ENCODE assay signal across 25 cellular contexts in the genomic region with DNA sequence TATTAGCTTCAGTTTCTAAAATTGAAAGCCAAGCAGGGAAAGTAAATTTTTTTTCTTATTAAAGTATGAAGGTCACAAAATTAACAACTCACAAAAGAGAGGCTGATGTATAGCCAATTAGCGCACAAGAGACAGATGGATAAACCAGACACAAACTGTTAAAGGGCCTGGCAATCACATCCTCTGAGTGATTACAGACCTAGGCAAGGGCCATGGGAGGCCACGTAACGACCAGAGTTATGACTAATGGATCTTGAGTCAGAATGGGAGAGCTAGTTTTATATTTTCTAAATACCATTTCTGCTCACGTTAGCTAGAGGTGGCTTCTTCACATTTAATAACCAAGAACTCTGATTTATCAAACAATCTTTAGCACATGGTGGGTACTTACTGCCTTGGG. TPM values are rescaled to one million over a fixed set of nuclear protein-coding genes. Genes with fewer than 3 reads are reported as not detected.
DNase-seq lines count a peak whose midpoint lies in the region; TF ChIP-seq lines count a peak whose summit lies in the region.
"Had no signal": no experiment of that assay in that cellular context is flagged by ENCODE, and none has a peak within 500 bp of the region (broad histone marks: within the 10 kb centered on the region; RNA-seq: fewer than 3 reads in every experiment).

No MANE protein-coding gene starts in this region.

- intact Hi-C loops in posterior vena cava (cut with DNase I) = no loop called here

- H3K79me2 ChIP-seq in ACC112 (ENCODE audit: control insufficient read depth, insufficient read depth, low read length, unreplicated experiment) = no peaks in the 10 kb centered on the region

- H3K4me1 ChIP-seq in ACC112 (ENCODE audit: control insufficient read depth, insufficient read depth, low read length, unreplicated experiment) = peaks cover 16% of the 10 kb centered on the region
- H3K4me1 ChIP-seq: BLaER1 treated with 17β-estradiol and CSF1 and Interleukin-3, amounts not matched to agents 10 nM and 100 nM; colonic mucosa; foreskin keratinocyte; testis had no signal

- CTCF ChIA-PET in HEK293T (lab: Yijun Ruan, JAX) = no interaction called here

- no peak for TF ChIP-seq CTCF in fibroblast of mammary gland (conservative IDR thresholded peaks at IDR 0.05; ENCODE audit: control insufficient read depth, insufficient read depth, low read depth, low read length)

- POLR2A ChIA-PET in HEK293T (lab: Yijun Ruan, JAX) = interaction anchor here (1.0 to 2.6 kb wide), 2 partner anchors 18 to 88 kb away, joined by 3 to 11 read pairs; partner anchors contain the start of genes MPI and SCAMP5

- DNase-seq in DMS 273 (lab: John Stamatoyannopoulos, UW; ENCODE audit: unreplicated experiment) = peak; percentile 29
- DNase-seq in DMS 273 treated with DMSO at 0.1 percent for 48 hours (lab: John Stamatoyannopoulos, UW) = no peak
- DNase-seq in SK-N-DZ (ENCODE audit: low spot score) = peak; percentile 51
- peak; percentile 40 for DNase-seq in fibroblast of mammary gland (ENCODE audit: low read depth)
- no peak for DNase-seq in posterior vena cava (ENCODE audit: low spot score)
- no peak for DNase-seq in SKM-1 treated with dmso at 0.1 percent for 144 hours (lab: John Stamatoyannopoulos, UW; ENCODE audit: unreplicated experiment)
- DNase-seq in HEK293T (ENCODE audit: extremely low spot score) = no peak
- DNase-seq: activated effector memory CD4-positive, alpha-beta T cell treated with Interleukin-2 at 50 U/mL for 16 hours; colonic mucosa; foreskin keratinocyte; GDM1; hippocampal formation; kidney glomerular epithelial cell; mesendoderm; NCI-H1048; NCI-H2081; NCI-H524 treated with DMSO at 0.1 percent for 48 hours; PC-3; stimulated activated CD4-positive, alpha-beta T cell treated with anti-CD3 and anti-CD28 coated beads, Interleukin-4, amount 100 ng/mL, for 24 hours; T1000; testis had no signal

- peak overlapping the region; percentile 15; the same call in 1 of the 2 replicates for H3K27ac ChIP-seq in ACC112 (ENCODE audit: low read depth, low read length)
- H3K27ac ChIP-seq: 22Rv1; BLaER1 treated with 17β-estradiol and CSF1 and Interleukin-3, amounts not matched to agents 10 nM and 100 nM; colonic mucosa; foreskin keratinocyte; SJSA1; testis had no signal

- H3K27me3 ChIP-seq in ACC112 (ENCODE audit: insufficient read depth, low read length) = no peaks in the 10 kb centered on the region
- H3K27me3 ChIP-seq: BLaER1 treated with 17β-estradiol and CSF1 and Interleukin-3, amounts not matched to agents 10 nM and 100 nM; colonic mucosa; testis had no signal

- H3K36me3 ChIP-seq in ACC112 (ENCODE audit: insufficient read depth, low read length) = no peaks in the 10 kb centered on the region
- H3K36me3 ChIP-seq: BLaER1 treated with 17β-estradiol and CSF1 and Interleukin-3, amounts not matched to agents 10 nM and 100 nM; colonic mucosa; SJSA1 had no signal

- no peak overlapping the region for H3K4me3 ChIP-seq in ACC112 (ENCODE audit: low read depth, low read length)
- no peak overlapping the region for H3K4me3 ChIP-seq in fibroblast of mammary gland (ENCODE audit: control insufficient read depth, low read depth, low read length)
- H3K4me3 ChIP-seq: BLaER1 treated with 17β-estradiol and CSF1 and Interleukin-3, amounts not matched to agents 10 nM and 100 nM; colonic mucosa; SJSA1; testis had no signal

- no peak overlapping the region for H2AFZ ChIP-seq in ACC112 (ENCODE audit: low read length, unreplicated experiment)

TF ChIP-seq in HEK293T, 16 proteins besides CTCF, POLR2A, EP300 and RAD21:
- TF ChIP-seq NFRKB (IDR thresholded peaks at IDR 0.05) = no peak
- no peak for TF ChIP-seq ELF4 (IDR thresholded peaks at IDR 0.05)
- TF ChIP-seq FOXK2 (IDR thresholded peaks at IDR 0.05) = no peak
- no peak for TF ChIP-seq FOXA1 (IDR thresholded peaks at IDR 0.05)
- no peak for TF ChIP-seq FOXM1 (IDR thresholded peaks at IDR 0.05; ENCODE audit: borderline replicate concordance)
- no peak for TF ChIP-seq HDGF (IDR thresholded peaks at IDR 0.05; ENCODE audit: borderline replicate concordance)
- TF ChIP-seq ARNT (IDR thresholded peaks at IDR 0.05) = no peak
- no peak for TF ChIP-seq BHLHE40 (IDR thresholded peaks at IDR 0.05; ENCODE audit: borderline replicate concordance)
- no peak for TF ChIP-seq TARDBP (IDR thresholded peaks at IDR 0.05)
- no peak for TF ChIP-seq SUZ12 (IDR thresholded peaks at IDR 0.05)
- TF ChIP-seq ZNF384 (IDR thresholded peaks at IDR 0.05) = no peak
- TF ChIP-seq L3MBTL2 (conservative IDR thresholded peaks at IDR 0.05) = no peak
- TF ChIP-seq LEF1 (IDR thresholded peaks at IDR 0.05; ENCODE audit: borderline replicate concordance) = no peak
- TF ChIP-seq CTBP1 (IDR thresholded peaks at IDR 0.05; ENCODE audit: borderline replicate concordance) = no peak
- TF ChIP-seq, protein P1, sequence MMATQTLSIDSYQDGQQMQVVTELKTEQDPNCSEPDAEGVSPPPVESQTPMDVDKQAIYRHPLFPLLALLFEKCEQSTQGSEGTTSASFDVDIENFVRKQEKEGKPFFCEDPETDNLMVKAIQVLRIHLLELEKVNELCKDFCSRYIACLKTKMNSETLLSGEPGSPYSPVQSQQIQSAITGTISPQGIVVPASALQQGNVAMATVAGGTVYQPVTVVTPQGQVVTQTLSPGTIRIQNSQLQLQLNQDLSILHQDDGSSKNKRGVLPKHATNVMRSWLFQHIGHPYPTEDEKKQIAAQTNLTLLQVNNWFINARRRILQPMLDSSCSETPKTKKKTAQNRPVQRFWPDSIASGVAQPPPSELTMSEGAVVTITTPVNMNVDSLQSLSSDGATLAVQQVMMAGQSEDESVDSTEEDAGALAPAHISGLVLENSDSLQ (IDR thresholded peaks at IDR 0.05) = no peak
- TF ChIP-seq SP1 (IDR thresholded peaks at IDR 0.05) = no peak

RNA-seq across cellular contexts. Expression of gene SCAMP5, which starts 17.8 kb away (rescaled TPM):
- polyA plus RNA-seq in SK-N-DZ (2014; cell fraction: cytosol; rRNA removed) = 49.6 and 50.5 TPM in 2 replicates
- polyA plus RNA-seq in SK-N-DZ (2014; cell fraction: nucleus; rRNA removed) = 80.5 and 89.5 TPM in 2 replicates
- total RNA-seq in posterior vena cava = 1 to 10 TPM; 2.4 to 2.9 TPM

RNA-seq across cellular contexts. Expression of gene RPP25, which starts 21.0 kb away (rescaled TPM):
- polyA plus RNA-seq in SK-N-DZ (2014; cell fraction: cytosol; rRNA removed) = 13.3 and 13.8 TPM in 2 replicates
- 6.0 and 7.1 TPM in 2 replicates for polyA plus RNA-seq in SK-N-DZ (2014; cell fraction: nucleus; rRNA removed)
- total RNA-seq in posterior vena cava = 1 to 10 TPM; 7.5 to 9.3 TPM

RNA-seq across cellular contexts. Expression of gene COX5A, which starts 39.7 kb away (rescaled TPM):
- 284 and 377 TPM in 2 replicates for polyA plus RNA-seq in SK-N-DZ (2014; cell fraction: cytosol; rRNA removed)
- polyA plus RNA-seq in SK-N-DZ (2014; cell fraction: nucleus; rRNA removed) = 228 and 275 TPM in 2 replicates
- 100 to 1,000 TPM in 1 of 2 donors, 10 to 100 TPM in 1; 90.6 to 101 TPM for total RNA-seq in posterior vena cava

RNA-seq across cellular contexts. Expression of gene PPCDC, which starts 45.8 kb away (rescaled TPM):
- 20.4 and 33.5 TPM in 2 replicates for polyA plus RNA-seq in SK-N-DZ (2014; cell fraction: cytosol; rRNA removed)
- polyA plus RNA-seq in SK-N-DZ (2014; cell fraction: nucleus; rRNA removed) = 23.3 and 50.7 TPM in 2 replicates
- total RNA-seq in posterior vena cava = 10 to 100 TPM in 1 of 2 donors, 1 to 10 TPM in 1; 9.2 to 11.0 TPM

Comparison
In these comparisons a context has a peak if more than half of its experiments do, and no peak if none do; other contexts are left out.
1. DNase-seq: peak in DMS 273 (single experiment), SK-N-DZ (single experiment) and fibroblast of mammary gland (single experiment); none in DMS 273 treated with DMSO at 0.1 percent for 48 hours (single experiment), posterior vena cava (single experiment), SKM-1 treated with dmso at 0.1 percent for 144 hours (single experiment) and HEK293T (single experiment).